Comparison of ENCODE assay signal across 9 cellular contexts in the genomic region with DNA sequence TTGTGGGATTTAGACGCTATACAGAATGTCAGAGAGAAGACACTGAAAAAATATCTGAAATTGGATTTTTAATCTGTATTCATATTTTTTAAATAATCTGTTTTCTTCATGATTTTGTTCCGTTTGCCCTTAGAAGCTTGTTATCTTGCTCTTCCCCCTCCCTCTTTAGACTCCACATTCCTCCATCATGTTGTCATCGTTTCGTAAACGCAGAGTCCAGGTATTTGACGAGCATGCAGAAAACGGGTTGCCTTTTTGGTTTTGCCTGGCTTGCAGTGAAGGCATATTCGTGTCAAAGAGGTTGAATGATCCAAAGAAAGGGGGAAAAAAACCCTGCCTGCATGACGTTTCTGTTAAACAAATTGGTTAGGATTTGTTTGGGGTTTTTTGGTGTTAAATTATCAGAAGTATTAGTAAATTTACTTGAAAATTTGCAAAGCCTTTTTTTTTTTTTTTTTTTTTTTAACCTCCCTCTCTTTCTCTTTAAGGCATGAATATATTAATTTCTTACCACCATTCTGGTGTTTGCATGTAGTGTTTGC.
A peak's percentile ranks its signal among the peaks of the same experiment; 100 is the strongest.
DNase-seq lines count a peak whose midpoint lies in the region; TF ChIP-seq lines count a peak whose summit lies in the region.
"Had no signal": no experiment of that assay in that cellular context is flagged by ENCODE, and none has a peak within 500 bp of the region (broad histone marks: within the 10 kb centered on the region; RNA-seq: fewer than 3 reads in every experiment).

No MANE protein-coding gene starts in this region.

- no peak overlapping the region for H2AFZ ChIP-seq in SU-DHL-6 (ENCODE audit: low read depth, low read length, severe bottlenecking)

- peaks cover 76% of the 10 kb centered on the region for H3K79me2 ChIP-seq in SU-DHL-6 (ENCODE audit: insufficient read depth, low read length)

- H3K9me3 ChIP-seq in HAP-1 = no peaks in the 10 kb centered on the region
- no peaks in the 10 kb centered on the region for H3K9me3 ChIP-seq in SU-DHL-6 (ENCODE audit: insufficient read depth, low read length)

- in situ Hi-C loops in HAP-1 (cut with MboI; ENCODE audit: low sequenced_read_pairs) = no loop called here

- DNase-seq in HAP-1 (ENCODE audit: low spot score in 2 of 2) (peak; percentile 33 to 34), foreskin fibroblast (peak in 1 of 2 donors; percentile 66), T-helper 9 cell (no peak), NCI-H187 (lab: John Stamatoyannopoulos, UW) (no peak), amygdala (lab: John Stamatoyannopoulos, UW) (no peak)
- DNase-seq in stimulated activated CD4-positive, alpha-beta T cell treated with anti-CD3 and anti-CD28 coated beads, Interleukin-2, amount 100 ng/mL, for 48 hours = no peak
- DNase-seq: NCI-H187 treated with DMSO at 0.1 percent for 48 hours had no signal

- peak overlapping the region; percentile 92; the same call in 1 of the 2 replicates for H3K9ac ChIP-seq in SU-DHL-6 (ENCODE audit: low read length)

- H3K27ac ChIP-seq in SU-DHL-6 (ENCODE audit: low read depth, low read length) (no peak overlapping the region), skin epidermis (peak overlapping the region in 13 of 21 experiments; percentile 0 to 98 (median 96))

- peak overlapping the region; percentile 95 for H3K4me2 ChIP-seq in SU-DHL-6 (ENCODE audit: low read depth, low read length, poor library complexity, severe bottlenecking)

- H4K20me1 ChIP-seq in SU-DHL-6 (ENCODE audit: low read depth, low read length) = peaks cover 21% of the 10 kb centered on the region

- peaks cover 5% of the 10 kb centered on the region; the same call in 1 of the 2 replicates for H3K36me3 ChIP-seq in HAP-1 (replicated peaks)
- no peaks in the 10 kb centered on the region for H3K36me3 ChIP-seq in SU-DHL-6 (ENCODE audit: low read length)

- H3K4me3 ChIP-seq in HAP-1 = no peak overlapping the region
- H3K4me3 ChIP-seq in SU-DHL-6 (ENCODE audit: insufficient read depth, low read length, poor library complexity, severe bottlenecking) = no peak overlapping the region
- H3K4me3 ChIP-seq in foreskin fibroblast (ENCODE audit: low read depth in 1 of 2, low read length in 2 of 2) = peak overlapping the region; percentile 65 to 97
- H3K4me3 ChIP-seq in skin epidermis = peak overlapping the region in 1 of 7 experiments; percentile 8

- H3K4me1 ChIP-seq in HAP-1 = peaks cover 55% of the 10 kb centered on the region

- no peaks in the 10 kb centered on the region for H3K9me2 ChIP-seq in SU-DHL-6 (replicated peaks; ENCODE audit: insufficient read depth, low read length)

- H3F3A ChIP-seq in SU-DHL-6 (ENCODE audit: insufficient read depth) = no peaks in the 10 kb centered on the region; the same call in 1 of the 2 replicates

- H3K27me3 ChIP-seq in HAP-1 (ENCODE audit: low read depth) (no peaks in the 10 kb centered on the region), SU-DHL-6 (ENCODE audit: low read length) (no peaks in the 10 kb centered on the region)

- TF ChIP-seq CTCF in SU-DHL-6 (IDR thresholded peaks at IDR 0.05; ENCODE audit: insufficient read depth, low read length, poor library complexity, severe bottlenecking) (no peak), foreskin fibroblast (IDR thresholded peaks at IDR 0.05; ENCODE audit: low read depth, low read length) (no peak)

Comparison
In these comparisons a context has a peak if more than half of its experiments do, and no peak if none do; other contexts are left out.
1. DNase-seq: peak in HAP-1 (2 of 2); none in T-helper 9 cell (single experiment), stimulated activated CD4-positive, alpha-beta T cell treated with anti-CD3 and anti-CD28 coated beads, Interleukin-2, amount 100 ng/mL, for 48 hours (0 of 2), NCI-H187 (0 of 2) and amygdala (0 of 56).
2. H3K4me3 ChIP-seq: peak in foreskin fibroblast (2 of 2); none in HAP-1 (single experiment) and SU-DHL-6 (single experiment).